In the genomic region with DNA sequence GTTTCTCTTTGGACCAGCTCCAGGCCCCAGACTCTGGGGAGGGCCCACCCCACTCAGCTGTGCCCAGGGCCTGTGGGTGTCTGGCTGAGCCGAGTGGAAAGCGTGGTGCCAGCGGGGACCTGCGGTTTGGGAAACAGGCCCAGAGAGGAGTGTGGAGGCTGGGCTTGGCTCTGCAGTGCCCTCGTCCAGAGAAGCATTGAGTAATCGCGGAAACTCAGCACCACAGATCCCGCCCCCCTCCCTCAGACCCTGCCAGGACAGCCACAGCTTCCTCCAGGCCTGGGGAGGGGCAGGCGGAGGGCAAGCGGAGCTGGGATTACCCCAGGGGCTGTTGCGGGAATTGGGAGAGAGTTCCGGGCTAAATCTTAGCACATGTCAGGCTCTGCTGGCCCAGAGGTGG, we compare ENCODE assay signal across 1 cellular context.
A peak's percentile ranks its signal among the peaks of the same experiment; 100 is the strongest.
TF ChIP-seq lines count a peak whose summit lies in the region.

No MANE protein-coding gene starts in this region.

TF ChIP-seq in HepG2, 621 proteins besides CTCF, POLR2A, EP300 and RAD21 (continues in another document):
- TF ChIP-seq, protein P1, sequence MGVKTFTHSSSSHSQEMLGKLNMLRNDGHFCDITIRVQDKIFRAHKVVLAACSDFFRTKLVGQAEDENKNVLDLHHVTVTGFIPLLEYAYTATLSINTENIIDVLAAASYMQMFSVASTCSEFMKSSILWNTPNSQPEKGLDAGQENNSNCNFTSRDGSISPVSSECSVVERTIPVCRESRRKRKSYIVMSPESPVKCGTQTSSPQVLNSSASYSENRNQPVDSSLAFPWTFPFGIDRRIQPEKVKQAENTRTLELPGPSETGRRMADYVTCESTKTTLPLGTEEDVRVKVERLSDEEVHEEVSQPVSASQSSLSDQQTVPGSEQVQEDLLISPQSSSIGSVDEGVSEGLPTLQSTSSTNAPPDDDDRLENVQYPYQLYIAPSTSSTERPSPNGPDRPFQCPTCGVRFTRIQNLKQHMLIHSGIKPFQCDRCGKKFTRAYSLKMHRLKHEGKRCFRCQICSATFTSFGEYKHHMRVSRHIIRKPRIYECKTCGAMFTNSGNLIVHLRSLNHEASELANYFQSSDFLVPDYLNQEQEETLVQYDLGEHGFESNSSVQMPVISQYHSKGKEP (CRISPR knock-in tag; IDR thresholded peaks at IDR 0.05): no peak
- TF ChIP-seq PLSCR1 (CRISPR knock-in tag; IDR thresholded peaks at IDR 0.05; ENCODE audit: borderline replicate concordance): no peak
- TF ChIP-seq ZFY (CRISPR knock-in tag; IDR thresholded peaks at IDR 0.05): peak; percentile 39; the same call in 1 of the 2 replicates
- TF ChIP-seq, protein P2, sequence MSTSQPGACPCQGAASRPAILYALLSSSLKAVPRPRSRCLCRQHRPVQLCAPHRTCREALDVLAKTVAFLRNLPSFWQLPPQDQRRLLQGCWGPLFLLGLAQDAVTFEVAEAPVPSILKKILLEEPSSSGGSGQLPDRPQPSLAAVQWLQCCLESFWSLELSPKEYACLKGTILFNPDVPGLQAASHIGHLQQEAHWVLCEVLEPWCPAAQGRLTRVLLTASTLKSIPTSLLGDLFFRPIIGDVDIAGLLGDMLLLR (CRISPR knock-in tag; IDR thresholded peaks at IDR 0.05): no peak
- TF ChIP-seq ZNF766 (CRISPR knock-in tag; IDR thresholded peaks at IDR 0.05; ENCODE audit: borderline replicate concordance): no peak
- TF ChIP-seq SRF (IDR thresholded peaks at IDR 0.05; ENCODE audit: low read depth, low read length): no peak
- TF ChIP-seq CBX1 (IDR thresholded peaks at IDR 0.05; ENCODE audit: low read depth): no peak
- TF ChIP-seq ZNF775 (CRISPR knock-in tag; IDR thresholded peaks at IDR 0.05; ENCODE audit: borderline replicate concordance): no peak
- no peak for TF ChIP-seq ZNF292 (CRISPR knock-in tag; IDR thresholded peaks at IDR 0.05; ENCODE audit: borderline replicate concordance, low read depth)
- no peak for TF ChIP-seq EHMT2 (IDR thresholded peaks at IDR 0.05; ENCODE audit: borderline replicate concordance, low read depth, low read length)
- TF ChIP-seq ZBTB46 (CRISPR knock-in tag; IDR thresholded peaks at IDR 0.05; ENCODE audit: borderline replicate concordance): no peak
- TF ChIP-seq KLF6 (CRISPR knock-in tag; IDR thresholded peaks at IDR 0.05): no peak
- no peak for TF ChIP-seq AKAP8 (CRISPR knock-in tag; IDR thresholded peaks at IDR 0.05)
- no peak for TF ChIP-seq EEA1 (CRISPR knock-in tag; IDR thresholded peaks at IDR 0.05; ENCODE audit: borderline replicate concordance)
- peak; percentile 90 for TF ChIP-seq ELF3 (CRISPR knock-in tag; IDR thresholded peaks at IDR 0.05)
- peak; percentile 28; the same call in 1 of the 2 replicates for TF ChIP-seq CBX5 (CRISPR knock-in tag; IDR thresholded peaks at IDR 0.05; ENCODE audit: borderline replicate concordance)
- TF ChIP-seq ZSCAN12 (CRISPR knock-in tag; IDR thresholded peaks at IDR 0.05): no peak
- TF ChIP-seq GATAD1 (CRISPR knock-in tag; IDR thresholded peaks at IDR 0.05): no peak
- no peak for TF ChIP-seq ZNF780A (CRISPR knock-in tag; IDR thresholded peaks at IDR 0.05)
- 0 out of 2 replicates have a peak, but pooled peaks have one; percentile 19 for TF ChIP-seq ZBTB7B (CRISPR knock-in tag; IDR thresholded peaks at IDR 0.05)
- no peak; the same call in 1 of the 2 replicates for TF ChIP-seq ZMYM3 (CRISPR knock-in tag; IDR thresholded peaks at IDR 0.05)
- TF ChIP-seq KDM5A (IDR thresholded peaks at IDR 0.05; ENCODE audit: borderline replicate concordance, low read length): no peak
- TF ChIP-seq ZNF788 (CRISPR knock-in tag; IDR thresholded peaks at IDR 0.05; ENCODE audit: borderline replicate concordance): no peak
- no peak for TF ChIP-seq FIP1L1 (IDR thresholded peaks at IDR 0.05; ENCODE audit: borderline replicate concordance, insufficient read depth, low read depth, low read length)
- no peak for TF ChIP-seq MAFG (CRISPR knock-in tag; IDR thresholded peaks at IDR 0.05)
- TF ChIP-seq TFAP4 (IDR thresholded peaks at IDR 0.05; ENCODE audit: borderline replicate concordance, low read depth): no peak
- TF ChIP-seq, protein P3, sequence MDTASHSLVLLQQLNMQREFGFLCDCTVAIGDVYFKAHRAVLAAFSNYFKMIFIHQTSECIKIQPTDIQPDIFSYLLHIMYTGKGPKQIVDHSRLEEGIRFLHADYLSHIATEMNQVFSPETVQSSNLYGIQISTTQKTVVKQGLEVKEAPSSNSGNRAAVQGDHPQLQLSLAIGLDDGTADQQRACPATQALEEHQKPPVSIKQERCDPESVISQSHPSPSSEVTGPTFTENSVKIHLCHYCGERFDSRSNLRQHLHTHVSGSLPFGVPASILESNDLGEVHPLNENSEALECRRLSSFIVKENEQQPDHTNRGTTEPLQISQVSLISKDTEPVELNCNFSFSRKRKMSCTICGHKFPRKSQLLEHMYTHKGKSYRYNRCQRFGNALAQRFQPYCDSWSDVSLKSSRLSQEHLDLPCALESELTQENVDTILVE (CRISPR knock-in tag; IDR thresholded peaks at IDR 0.05): no peak
- TF ChIP-seq ZNF547 (CRISPR knock-in tag; IDR thresholded peaks at IDR 0.05): no peak
- no peak for TF ChIP-seq SIX1 (CRISPR knock-in tag; IDR thresholded peaks at IDR 0.05; ENCODE audit: borderline replicate concordance)
- no peak for TF ChIP-seq TCF7 (IDR thresholded peaks at IDR 0.05; ENCODE audit: low read depth)
- TF ChIP-seq, protein P4, sequence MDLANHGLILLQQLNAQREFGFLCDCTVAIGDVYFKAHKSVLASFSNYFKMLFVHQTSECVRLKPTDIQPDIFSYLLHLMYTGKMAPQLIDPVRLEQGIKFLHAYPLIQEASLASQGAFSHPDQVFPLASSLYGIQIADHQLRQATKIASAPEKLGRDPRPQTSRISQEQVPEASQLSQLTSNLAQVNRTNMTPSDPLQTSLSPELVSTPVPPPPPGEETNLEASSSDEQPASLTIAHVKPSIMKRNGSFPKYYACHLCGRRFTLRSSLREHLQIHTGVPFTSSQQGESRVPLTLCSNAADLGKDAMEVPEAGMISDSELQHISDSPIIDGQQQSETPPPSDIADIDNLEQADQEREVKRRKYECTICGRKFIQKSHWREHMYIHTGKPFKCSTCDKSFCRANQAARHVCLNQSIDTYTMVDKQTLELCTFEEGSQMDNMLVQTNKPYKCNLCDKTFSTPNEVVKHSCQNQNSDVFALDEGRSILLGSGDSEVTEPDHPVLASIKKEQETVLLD (CRISPR knock-in tag; IDR thresholded peaks at IDR 0.05; ENCODE audit: low read depth): no peak
- TF ChIP-seq SMC3 (IDR thresholded peaks at IDR 0.05; ENCODE audit: low read length): no peak
- no peak for TF ChIP-seq SKI (IDR thresholded peaks at IDR 0.05; ENCODE audit: partially characterized antibody)
- TF ChIP-seq SRSF4 (IDR thresholded peaks at IDR 0.05; ENCODE audit: low read depth, low read length, poor library complexity, severe bottlenecking): no peak
- TF ChIP-seq ZNF839 (CRISPR knock-in tag; IDR thresholded peaks at IDR 0.05; ENCODE audit: borderline replicate concordance): no peak
- TF ChIP-seq TEF (CRISPR knock-in tag; IDR thresholded peaks at IDR 0.05): no peak
- no peak for TF ChIP-seq SATB2 (CRISPR knock-in tag; IDR thresholded peaks at IDR 0.05)
- no peak for TF ChIP-seq HOXD1 (CRISPR knock-in tag; IDR thresholded peaks at IDR 0.05)
- TF ChIP-seq ZFX (CRISPR knock-in tag; IDR thresholded peaks at IDR 0.05; ENCODE audit: low read depth): peak; percentile 60
- no peak for TF ChIP-seq ZNF773 (CRISPR knock-in tag; IDR thresholded peaks at IDR 0.05; ENCODE audit: borderline replicate concordance)
- no peak for TF ChIP-seq ZNF543 (CRISPR knock-in tag; IDR thresholded peaks at IDR 0.05)
- TF ChIP-seq SAFB2 (CRISPR knock-in tag; IDR thresholded peaks at IDR 0.05; ENCODE audit: borderline replicate concordance, low read depth): no peak
- TF ChIP-seq TSC22D2 (CRISPR knock-in tag; IDR thresholded peaks at IDR 0.05; ENCODE audit: borderline replicate concordance): no peak
- no peak for TF ChIP-seq CCDC6 (CRISPR knock-in tag; IDR thresholded peaks at IDR 0.05)
- peak; percentile 23; the same call in 1 of the 2 replicates for TF ChIP-seq THAP11 (CRISPR knock-in tag; IDR thresholded peaks at IDR 0.05)
- TF ChIP-seq PATZ1 (CRISPR knock-in tag; IDR thresholded peaks at IDR 0.05): peak; percentile 90
- peak; percentile 67 for TF ChIP-seq ZBTB38 (CRISPR knock-in tag; IDR thresholded peaks at IDR 0.05)
- TF ChIP-seq, protein P5, sequence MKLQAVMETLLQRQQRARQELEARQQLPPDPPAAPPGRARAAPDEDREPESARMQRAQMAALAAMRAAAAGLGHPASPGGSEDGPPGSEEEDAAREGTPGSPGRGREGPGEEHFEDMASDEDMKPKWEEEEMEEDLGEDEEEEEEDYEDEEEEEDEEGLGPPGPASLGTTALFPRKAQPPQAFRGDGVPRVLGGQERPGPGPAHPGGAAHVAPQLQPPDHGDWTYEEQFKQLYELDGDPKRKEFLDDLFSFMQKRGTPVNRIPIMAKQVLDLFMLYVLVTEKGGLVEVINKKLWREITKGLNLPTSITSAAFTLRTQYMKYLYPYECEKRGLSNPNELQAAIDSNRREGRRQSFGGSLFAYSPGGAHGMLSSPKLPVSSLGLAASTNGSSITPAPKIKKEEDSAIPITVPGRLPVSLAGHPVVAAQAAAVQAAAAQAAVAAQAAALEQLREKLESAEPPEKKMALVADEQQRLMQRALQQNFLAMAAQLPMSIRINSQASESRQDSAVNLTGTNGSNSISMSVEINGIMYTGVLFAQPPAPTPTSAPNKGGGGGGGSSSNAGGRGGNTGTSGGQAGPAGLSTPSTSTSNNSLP (IDR thresholded peaks at IDR 0.05; ENCODE audit: low read depth, low read length): no peak
- no peak for TF ChIP-seq SIN3B (IDR thresholded peaks at IDR 0.05; ENCODE audit: low read length)
- TF ChIP-seq, protein P6, sequence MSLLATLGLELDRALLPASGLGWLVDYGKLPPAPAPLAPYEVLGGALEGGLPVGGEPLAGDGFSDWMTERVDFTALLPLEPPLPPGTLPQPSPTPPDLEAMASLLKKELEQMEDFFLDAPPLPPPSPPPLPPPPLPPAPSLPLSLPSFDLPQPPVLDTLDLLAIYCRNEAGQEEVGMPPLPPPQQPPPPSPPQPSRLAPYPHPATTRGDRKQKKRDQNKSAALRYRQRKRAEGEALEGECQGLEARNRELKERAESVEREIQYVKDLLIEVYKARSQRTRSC (CRISPR knock-in tag; IDR thresholded peaks at IDR 0.05; ENCODE audit: low read depth): no peak
- TF ChIP-seq, protein P7, sequence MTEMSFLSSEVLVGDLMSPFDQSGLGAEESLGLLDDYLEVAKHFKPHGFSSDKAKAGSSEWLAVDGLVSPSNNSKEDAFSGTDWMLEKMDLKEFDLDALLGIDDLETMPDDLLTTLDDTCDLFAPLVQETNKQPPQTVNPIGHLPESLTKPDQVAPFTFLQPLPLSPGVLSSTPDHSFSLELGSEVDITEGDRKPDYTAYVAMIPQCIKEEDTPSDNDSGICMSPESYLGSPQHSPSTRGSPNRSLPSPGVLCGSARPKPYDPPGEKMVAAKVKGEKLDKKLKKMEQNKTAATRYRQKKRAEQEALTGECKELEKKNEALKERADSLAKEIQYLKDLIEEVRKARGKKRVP (CRISPR knock-in tag; IDR thresholded peaks at IDR 0.05): no peak
- no peak for TF ChIP-seq KMT2A (CRISPR knock-in tag; IDR thresholded peaks at IDR 0.05)
